20 cellular contexts compared by ENCODE assay signal in genomic region chr12:116045158-116045557, GRCh38.
"Had no signal": no experiment of that assay in that cellular context is flagged by ENCODE, and none has a peak within 500 bp of the region (broad histone marks: within the 10 kb centered on the region; RNA-seq: fewer than 3 reads in every experiment).

No MANE protein-coding gene starts in this region.

- DNase-seq: activated CD4-positive, alpha-beta memory T cell treated with anti-CD3 and anti-CD28 coated beads, Interleukin-2, amount 10 ng/mL, durations not matched to agents 7 days and 5 days; activated CD4-positive, alpha-beta T cell treated with anti-CD3 and anti-CD28 coated beads, Interleukin-2, amount 10 ng/mL, durations not matched to agents 24 days and 14 days; activated gamma-delta T cell treated with Interleukin-2 at 50 U/mL for 16 hours; activated naive CD8-positive, alpha-beta T cell treated with anti-CD3 and anti-CD28 coated beads, Interleukin-2, amount 10 ng/mL, durations not matched to agents 7 days and 5 days; amniotic stem cell; left colon; mesenchymal stem cell; mucosa of descending colon; retina; spleen; stimulated activated CD4-positive, alpha-beta T cell treated with anti-CD3 and anti-CD28 coated beads, Interleukin-4, amount 100 ng/mL, for 1 hour; stimulated activated naive CD4-positive, alpha-beta T cell had no signal

- H3K36me3 ChIP-seq: spleen, thoracic aorta had no signal

- H3K27me3 Mint-ChIP-seq: activated CD4-positive, alpha-beta memory T cell treated with anti-CD3 and anti-CD28 coated beads, Interleukin-2, amount 10 ng/mL, durations not matched to agents 7 days and 5 days; activated CD4-positive, alpha-beta T cell treated with anti-CD3 and anti-CD28 coated beads, Interleukin-2, amount 10 ng/mL, durations not matched to agents 24 days and 14 days; activated naive CD8-positive, alpha-beta T cell treated with anti-CD3 and anti-CD28 coated beads, Interleukin-2, amount 10 ng/mL, durations not matched to agents 7 days and 5 days; type B pancreatic cell had no signal

- H3K4me3 Mint-ChIP-seq: activated CD4-positive, alpha-beta memory T cell treated with anti-CD3 and anti-CD28 coated beads, Interleukin-2, amount 10 ng/mL, durations not matched to agents 7 days and 5 days; activated CD4-positive, alpha-beta T cell treated with anti-CD3 and anti-CD28 coated beads, Interleukin-2, amount 10 ng/mL, durations not matched to agents 24 days and 14 days; activated naive CD8-positive, alpha-beta T cell treated with anti-CD3 and anti-CD28 coated beads, Interleukin-2, amount 10 ng/mL, durations not matched to agents 7 days and 5 days; neural crest cell; T-helper 1 cell treated with Interleukin-12 subunit alpha and Interleukin-12 subunit beta and Interleukin-4 antibody, amounts not matched to agents 30 μg/mL and 1 μg/mL, for 36 hours; type B pancreatic cell had no signal

- H3K27me3 ChIP-seq: spleen had no signal

- H3K9me3 ChIP-seq: mucosa of descending colon, spleen, thoracic aorta had no signal

- H3K9me3 Mint-ChIP-seq: activated CD4-positive, alpha-beta memory T cell treated with anti-CD3 and anti-CD28 coated beads, Interleukin-2, amount 10 ng/mL, durations not matched to agents 7 days and 5 days; activated CD4-positive, alpha-beta T cell treated with anti-CD3 and anti-CD28 coated beads, Interleukin-2, amount 10 ng/mL, durations not matched to agents 24 days and 14 days; neural crest cell; T-helper 1 cell treated with Interleukin-12 subunit alpha and Interleukin-12 subunit beta and Interleukin-4 antibody, amounts not matched to agents 30 μg/mL and 1 μg/mL, for 36 hours had no signal

- ATAC-seq: activated CD4-positive, CD25-positive, alpha-beta regulatory T cell treated with anti-CD3 and anti-CD28 coated beads, Interleukin-2, amount 50 U/mL, for 24 hours; left colon; mucosa of descending colon had no signal

- H3K4me3 ChIP-seq: mucosa of descending colon, spleen, thoracic aorta had no signal

- FAIRE-seq: bronchial epithelial cell, keratinocyte had no signal

- H3K27ac Mint-ChIP-seq: activated CD4-positive, alpha-beta memory T cell treated with anti-CD3 and anti-CD28 coated beads, Interleukin-2, amount 10 ng/mL, durations not matched to agents 7 days and 5 days; activated CD4-positive, alpha-beta T cell treated with anti-CD3 and anti-CD28 coated beads, Interleukin-2, amount 10 ng/mL, durations not matched to agents 24 days and 14 days; activated naive CD8-positive, alpha-beta T cell treated with anti-CD3 and anti-CD28 coated beads, Interleukin-2, amount 10 ng/mL, durations not matched to agents 7 days and 5 days; T-helper 1 cell treated with Interleukin-12 subunit alpha and Interleukin-12 subunit beta and Interleukin-4 antibody, amounts not matched to agents 30 μg/mL and 1 μg/mL, for 36 hours; type B pancreatic cell had no signal

- H3K27ac ChIP-seq: epithelial cell of prostate, spleen, thoracic aorta had no signal
